In the genomic region with DNA sequence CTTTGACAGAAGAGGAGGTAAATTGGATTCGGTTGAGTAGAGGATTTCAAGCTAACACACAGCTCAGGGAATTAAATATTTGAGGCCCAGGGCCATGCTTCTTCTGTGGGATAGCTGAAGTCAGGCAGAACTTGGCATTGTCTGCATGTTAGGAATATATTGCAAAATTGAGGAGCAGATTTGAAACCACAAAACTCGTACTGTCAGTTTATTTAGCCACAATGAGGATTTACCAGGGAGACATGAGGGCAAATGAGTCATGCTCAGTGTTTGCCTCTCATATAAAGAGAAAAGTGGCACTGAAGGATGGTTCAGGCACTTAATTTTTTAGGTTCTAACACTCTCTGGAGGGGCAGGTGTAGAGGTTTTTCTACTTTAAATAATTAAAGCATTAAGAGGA, we compare ENCODE assay signal across 13 cellular contexts.
DNase-seq lines count a peak whose midpoint lies in the region; ATAC-seq and TF ChIP-seq lines count a peak whose summit lies in the region.
"Had no signal": no experiment of that assay in that cellular context is flagged by ENCODE, and none has a peak within 500 bp of the region (broad histone marks: within the 10 kb centered on the region; RNA-seq: fewer than 3 reads in every experiment).

No MANE protein-coding gene starts in this region.

- H3K36me3 ChIP-seq in RWPE2 (ENCODE audit: low read depth) = no peaks in the 10 kb centered on the region

- no peak overlapping the region for H3K27ac ChIP-seq in RWPE2 (ENCODE audit: poor library complexity, severe bottlenecking)

- H3K4me3 ChIP-seq in RWPE2 (ENCODE audit: severe bottlenecking) = no peak overlapping the region

- no peaks in the 10 kb centered on the region for H3K9me3 ChIP-seq in RWPE2 (ENCODE audit: severe bottlenecking)

- H3K27me3 ChIP-seq in RWPE2 (ENCODE audit: insufficient read depth, poor library complexity, severe bottlenecking) = peaks cover 18% of the 10 kb centered on the region

- H3K4me1 ChIP-seq in RWPE2 (ENCODE audit: insufficient read depth, poor library complexity, severe bottlenecking) = peaks cover 11% of the 10 kb centered on the region

- TF ChIP-seq CTCF in RWPE2 (IDR thresholded peaks at IDR 0.05; ENCODE audit: poor library complexity, severe bottlenecking) = no peak

- ATAC-seq in RWPE2 (ENCODE audit: low read depth) = peak; percentile 81
- ATAC-seq in esophagus mucosa = peak; percentile 63
- no peak for ATAC-seq in GM21619 (IDR thresholded peaks at IDR 0.05; ENCODE audit: unreplicated experiment)
- no peak for ATAC-seq in HG02678 (IDR thresholded peaks at IDR 0.05; ENCODE audit: unreplicated experiment)
- ATAC-seq: stimulated activated naive CD8-positive, alpha-beta T cell treated with anti-CD3 and anti-CD28 coated beads, Interleukin-15, Interleukin-2, amounts not matched to agents 100 U/mL and 50 U/mL, for 24 hours had no signal

- DNase-seq in HS-5 (ENCODE audit: low read depth) (peak; percentile 85), RWPE2 (ENCODE audit: low spot score) (no peak), stromal cell of bone marrow (ENCODE audit: low read depth) (peak; percentile 70), retina (no peak)
- DNase-seq: cerebellar nuclear complex; NCI-H1092; NCI-H526 treated with DMSO at 0.1 percent for 48 hours; nucleus accumbens; stimulated activated naive CD8-positive, alpha-beta T cell treated with anti-CD3 and anti-CD28 coated beads, Interleukin-15, Interleukin-2, amounts not matched to agents 100 U/mL and 50 U/mL, for 24 hours; SW 1271 had no signal

Comparison
In these comparisons a context has a peak if more than half of its experiments do, and no peak if none do; other contexts are left out.
1. DNase-seq: peak in HS-5 (single experiment) and stromal cell of bone marrow (single experiment); none in RWPE2 (single experiment) and retina (single experiment).
2. ATAC-seq: peak in RWPE2 (single experiment) and esophagus mucosa (single experiment); none in GM21619 (single experiment) and HG02678 (single experiment).